Comparison of ENCODE assay signal across 19 cellular contexts in the genomic region with DNA sequence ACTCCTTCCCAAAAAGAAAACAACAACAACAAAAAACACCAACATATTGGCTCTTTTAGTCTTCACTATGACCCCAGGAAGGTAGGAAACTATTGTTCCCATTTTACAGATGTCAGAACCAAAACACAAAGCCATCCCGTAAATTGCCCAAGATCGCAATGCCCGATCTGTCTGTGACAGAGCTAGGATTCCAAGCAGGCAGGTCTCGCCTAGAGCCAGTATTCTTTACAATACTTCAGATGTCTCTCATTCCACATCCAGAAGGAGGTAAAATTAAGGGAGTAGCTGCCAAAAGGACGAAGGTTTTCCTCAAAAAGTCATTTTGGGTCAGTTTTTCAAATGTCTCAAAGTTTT.
"Had no signal": no experiment of that assay in that cellular context is flagged by ENCODE, and none has a peak within 500 bp of the region (broad histone marks: within the 10 kb centered on the region; RNA-seq: fewer than 3 reads in every experiment).

No MANE protein-coding gene starts in this region.

- H3K9ac ChIP-seq: neural progenitor cell, SK-N-SH had no signal

- H3K27ac ChIP-seq: breast epithelium, esophagus muscularis mucosa, left ventricle myocardium inferior, neural progenitor cell, skin epidermis had no signal

- FAIRE-seq: TTC549 had no signal

- H3K27me3 ChIP-seq: breast epithelium, esophagus muscularis mucosa, neural progenitor cell, transverse colon had no signal

- H3K4me3 ChIP-seq: breast epithelium, esophagus muscularis mucosa, left ventricle myocardium inferior, neural progenitor cell, skin epidermis, transverse colon had no signal

- ATAC-seq: activated CD4-positive, CD25-positive, alpha-beta regulatory T cell treated with anti-CD3 and anti-CD28 coated beads, Interleukin-2, amount 50 U/mL, for 24 hours had no signal

- H3K9me3 Mint-ChIP-seq: activated naive CD8-positive, alpha-beta T cell treated with anti-CD3 and anti-CD28 coated beads for 36 hours; neural progenitor cell; T-helper 1 cell treated with Interleukin-12 subunit alpha and Interleukin-12 subunit beta and Interleukin-4 antibody, amounts not matched to agents 30 μg/mL and 1 μg/mL, for 36 hours had no signal

- H3K27me3 Mint-ChIP-seq: activated naive CD8-positive, alpha-beta T cell treated with anti-CD3 and anti-CD28 coated beads for 36 hours had no signal

- H3K4me1 ChIP-seq: breast epithelium had no signal

- H3K4me1 Mint-ChIP-seq: neural progenitor cell had no signal

- H3K36me3 ChIP-seq: breast epithelium, left ventricle myocardium inferior, neural progenitor cell had no signal

- H3K4me3 Mint-ChIP-seq: activated naive CD8-positive, alpha-beta T cell treated with anti-CD3 and anti-CD28 coated beads for 36 hours; neural progenitor cell; T-helper 1 cell treated with Interleukin-12 subunit alpha and Interleukin-12 subunit beta and Interleukin-4 antibody, amounts not matched to agents 30 μg/mL and 1 μg/mL, for 36 hours had no signal

- H3K27ac Mint-ChIP-seq: activated naive CD8-positive, alpha-beta T cell treated with anti-CD3 and anti-CD28 coated beads for 36 hours; neural progenitor cell; T-helper 1 cell treated with Interleukin-12 subunit alpha and Interleukin-12 subunit beta and Interleukin-4 antibody, amounts not matched to agents 30 μg/mL and 1 μg/mL, for 36 hours had no signal

- H3K4me2 ChIP-seq: neural progenitor cell, SK-N-SH had no signal

- DNase-seq: activated CD4-positive, alpha-beta T cell treated with anti-CD3 and anti-CD28 coated beads, Interleukin-2, amount 50 U/mL, for 4 hours; activated effector memory CD4-positive, alpha-beta T cell treated with anti-CD3 and anti-CD28 coated beads, Interleukin-2, amount 50 U/mL, for 16 hours; activated naive CD8-positive, alpha-beta T cell treated with anti-CD3 and anti-CD28 coated beads for 36 hours; activated T-cell treated with anti-CD3 and anti-CD28 coated beads, Interleukin-2, amount 50 U/mL, for 1 hour; head of caudate nucleus; islet precursor cell; left ventricle myocardium inferior; mesenchymal stem cell; SK-N-SH; stimulated activated CD4-positive, alpha-beta T cell treated with anti-CD3 and anti-CD28 coated beads, Interleukin-4, amount 100 ng/mL, for 4 hours; substantia nigra; transverse colon had no signal

- H3K9me3 ChIP-seq: breast epithelium, esophagus muscularis mucosa, left ventricle myocardium inferior, SK-N-SH, transverse colon had no signal
